In the genomic region with DNA sequence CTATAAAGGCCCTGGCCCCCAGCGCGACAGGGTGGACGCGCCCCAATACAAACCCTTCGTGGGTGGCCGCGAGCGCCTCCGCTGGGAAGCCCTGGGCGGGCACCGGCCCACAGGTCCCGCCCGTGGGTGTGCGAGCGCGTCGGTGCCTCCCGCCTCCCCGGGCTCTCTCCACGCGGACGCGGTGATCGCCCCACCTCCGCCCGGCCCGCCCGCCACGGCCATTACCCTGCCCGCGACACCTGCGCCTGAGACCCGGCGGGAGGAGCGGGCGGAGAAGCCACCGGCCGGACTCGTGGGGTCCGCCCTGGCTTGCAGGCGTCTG, we compare ENCODE assay signal across 8 cellular contexts.
DNase-seq lines count a peak whose midpoint lies in the region; ATAC-seq, FAIRE-seq and TF ChIP-seq lines count a peak whose summit lies in the region.
"Had no signal": no experiment of that assay in that cellular context is flagged by ENCODE, and none has a peak within 500 bp of the region (broad histone marks: within the 10 kb centered on the region; RNA-seq: fewer than 3 reads in every experiment).

No MANE protein-coding gene starts in this region.

- 2% methylated on average over 41 of the region's 41 CpGs for WGBS in HUES64

- H3K4me3 Mint-ChIP-seq in astrocyte (ENCODE audit: unreplicated experiment) = no peak overlapping the region
- peak overlapping the region; percentile 76 to 81 for H3K4me3 Mint-ChIP-seq in stimulated activated naive B cell treated with anti-CD40 and anti-IgM and Interleukin-4, amounts not matched to agents 10 μg/mL and 1 μg/mL and 100 μg/mL, for 72 hours

- no peaks in the 10 kb centered on the region for H3K9me3 ChIP-seq in HUES64 (ENCODE audit: insufficient read depth, low read depth, low read length)
- peaks cover 4% of the 10 kb centered on the region for H3K9me3 ChIP-seq in astrocyte (ENCODE audit: insufficient read depth, low read depth, low read length)
- H3K9me3 ChIP-seq: uterus had no signal

- H4K20me1 ChIP-seq in astrocyte (ENCODE audit: insufficient read depth, low read length) = no peaks in the 10 kb centered on the region

- H3K36me3 ChIP-seq in HUES64 (ENCODE audit: insufficient read depth, low read length) = no peaks in the 10 kb centered on the region
- H3K36me3 ChIP-seq in astrocyte (ENCODE audit: insufficient read depth, low read length) = no peaks in the 10 kb centered on the region
- H3K36me3 ChIP-seq: uterus had no signal

- DNase-seq in astrocyte (ENCODE audit: low read depth) (no peak), left lobe of liver (ENCODE audit: low spot score) (no peak), H54 (ENCODE audit: insufficient read length, low spot score) (no peak)
- DNase-seq in stimulated activated naive B cell treated with anti-CD40 and anti-IgM and Interleukin-4, amounts not matched to agents 10 μg/mL and 1 μg/mL and 100 μg/mL, for 72 hours = no peak
- DNase-seq: uterus had no signal

- TF ChIP-seq CTCF in astrocyte (IDR thresholded peaks at IDR 0.05; ENCODE audit: insufficient read depth, low read depth, low read length) = no peak

- peaks cover 100% of the 10 kb centered on the region for H3K27me3 ChIP-seq in HUES64 (ENCODE audit: insufficient read depth, low read length)
- H3K27me3 ChIP-seq in astrocyte (ENCODE audit: insufficient read depth, low read length) = peaks cover 80% of the 10 kb centered on the region

- no peaks in the 10 kb centered on the region for H3K79me2 ChIP-seq in astrocyte (ENCODE audit: insufficient read depth, low read length)

- H3K27ac ChIP-seq in HUES64 (ENCODE audit: low read depth, low read length) = no peak overlapping the region
- H3K27ac ChIP-seq in astrocyte (ENCODE audit: low read depth, low read length) = no peak overlapping the region
- H3K27ac ChIP-seq: uterus had no signal

- TF ChIP-seq POLR2A in H54 (IDR thresholded peaks at IDR 0.05; ENCODE audit: low read depth, low read length) = no peak

- peak; percentile 20 for ATAC-seq in left lobe of liver
- ATAC-seq in stimulated activated naive B cell treated with anti-CD40 and anti-IgM and Interleukin-4, amounts not matched to agents 10 μg/mL and 1 μg/mL and 100 μg/mL, for 72 hours (replicated peaks) = peak; percentile 15 to 24
- no peak for ATAC-seq in HG03039 (IDR thresholded peaks at IDR 0.05; ENCODE audit: unreplicated experiment)
- no peak for ATAC-seq in HG02642 (IDR thresholded peaks at IDR 0.05; ENCODE audit: poor library complexity, unreplicated experiment)

- H3K27me3 Mint-ChIP-seq in astrocyte (ENCODE audit: low read depth, unreplicated experiment) = peaks cover 87% of the 10 kb centered on the region
- H3K27me3 Mint-ChIP-seq in stimulated activated naive B cell treated with anti-CD40 and anti-IgM and Interleukin-4, amounts not matched to agents 10 μg/mL and 1 μg/mL and 100 μg/mL, for 72 hours = peaks cover 65% of the 10 kb centered on the region in 2 donors

- peak overlapping the region; percentile 44 for H3K4me2 ChIP-seq in astrocyte (ENCODE audit: low read length)

- H3K4me1 Mint-ChIP-seq in astrocyte (ENCODE audit: low read depth, unreplicated experiment) = peaks cover 4% of the 10 kb centered on the region
- H3K4me1 Mint-ChIP-seq in stimulated activated naive B cell treated with anti-CD40 and anti-IgM and Interleukin-4, amounts not matched to agents 10 μg/mL and 1 μg/mL and 100 μg/mL, for 72 hours = peaks cover 30 to 49% of the 10 kb centered on the region in 2 donors

- H3K4me1 ChIP-seq in HUES64 (ENCODE audit: insufficient read depth, low read length) (peaks cover 9% of the 10 kb centered on the region), astrocyte (ENCODE audit: insufficient read depth, low read length) (peaks cover 9% of the 10 kb centered on the region)

- H2AFZ ChIP-seq in astrocyte (ENCODE audit: low read depth, low read length) = no peak overlapping the region

- peaks cover 4% of the 10 kb centered on the region for H3K36me3 Mint-ChIP-seq in astrocyte (ENCODE audit: low read depth, unreplicated experiment)
- peaks cover 0 to 2% of the 10 kb centered on the region in 2 donors for H3K36me3 Mint-ChIP-seq in stimulated activated naive B cell treated with anti-CD40 and anti-IgM and Interleukin-4, amounts not matched to agents 10 μg/mL and 1 μg/mL and 100 μg/mL, for 72 hours

- FAIRE-seq in astrocyte (lab: Jason Lieb, UNC) = no peak
- no peak for FAIRE-seq in H54 (lab: Jason Lieb, UNC)

- peaks cover 8% of the 10 kb centered on the region for H3K9me3 Mint-ChIP-seq in astrocyte (ENCODE audit: unreplicated experiment)
- no peaks in the 10 kb centered on the region for H3K9me3 Mint-ChIP-seq in stimulated activated naive B cell treated with anti-CD40 and anti-IgM and Interleukin-4, amounts not matched to agents 10 μg/mL and 1 μg/mL and 100 μg/mL, for 72 hours

- H3K27ac Mint-ChIP-seq in astrocyte (ENCODE audit: unreplicated experiment) = no peak overlapping the region
- H3K27ac Mint-ChIP-seq in stimulated activated naive B cell treated with anti-CD40 and anti-IgM and Interleukin-4, amounts not matched to agents 10 μg/mL and 1 μg/mL and 100 μg/mL, for 72 hours = no peak overlapping the region

- H3K4me3 ChIP-seq in HUES64 (ENCODE audit: low read length) = peak overlapping the region; percentile 38
- no peak overlapping the region for H3K4me3 ChIP-seq in astrocyte (ENCODE audit: insufficient read depth, low read depth, low read length)

- no peak overlapping the region for H3K9ac ChIP-seq in HUES64 (ENCODE audit: low read depth, low read length)
- H3K9ac ChIP-seq in astrocyte (ENCODE audit: low read length) = no peak overlapping the region

Comparison
In these comparisons a context has a peak if more than half of its experiments do, and no peak if none do; other contexts are left out.
1. ATAC-seq: peak in left lobe of liver (single experiment) and stimulated activated naive B cell treated with anti-CD40 and anti-IgM and Interleukin-4, amounts not matched to agents 10 μg/mL and 1 μg/mL and 100 μg/mL, for 72 hours (2 of 2); none in HG03039 (single experiment) and HG02642 (single experiment).